23 cellular contexts compared by ENCODE assay signal in the genomic region with DNA sequence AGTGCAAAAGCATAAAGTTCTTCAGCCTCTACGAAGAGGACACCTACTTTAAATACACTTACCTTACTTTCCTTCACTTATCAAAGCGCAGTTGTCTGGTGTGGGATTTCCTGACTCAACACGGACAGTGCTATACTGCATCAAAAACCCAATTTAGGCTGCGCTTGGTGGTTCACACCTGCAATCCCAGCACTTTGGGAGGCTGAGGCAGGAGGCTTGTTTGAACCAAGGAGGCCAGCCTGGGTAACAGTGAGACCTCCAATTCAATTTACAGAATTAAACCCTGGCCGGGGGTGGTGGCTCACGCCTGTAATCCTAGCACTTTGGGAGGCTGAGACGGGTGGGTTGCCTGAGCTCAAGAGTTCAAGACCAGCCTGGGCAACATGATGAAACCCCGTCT. TPM values are rescaled to one million over a fixed set of nuclear protein-coding genes. Genes with fewer than 3 reads are reported as not detected.
A peak's percentile ranks its signal among the peaks of the same experiment; 100 is the strongest.
DNase-seq lines count a peak whose midpoint lies in the region; ATAC-seq, FAIRE-seq and TF ChIP-seq lines count a peak whose summit lies in the region.
"Had no signal": no experiment of that assay in that cellular context is flagged by ENCODE, and none has a peak within 500 bp of the region (broad histone marks: within the 10 kb centered on the region; RNA-seq: fewer than 3 reads in every experiment).

No MANE protein-coding gene starts in this region.

- H2AFZ ChIP-seq in HepG2 (ENCODE audit: low read length) = no peak overlapping the region

- POLR2A ChIA-PET in HepG2 (lab: Yijun Ruan, JAX) = interaction anchor here (1.2 kb wide), 1 partner anchor 14 kb away, joined by 3 read pairs; no protein-coding TSS in a partner anchor

- DNase-seq in HepG2 (ENCODE audit: low spot score) = no peak
- no peak for DNase-seq in right lobe of liver
- peak in 1 of 7 donors; percentile 50 for DNase-seq in adrenal gland
- DNase-seq in upper lobe of right lung = peak; percentile 23
- no peak for DNase-seq in T-helper 2 cell treated with Interferon-gamma antibody and Interleukin-4, amounts not matched to agents 5 μg/mL and 100 μg/mL, for 36 hours (ENCODE audit: low spot score)
- DNase-seq: activated CD4-positive, alpha-beta T cell treated with anti-CD3 and anti-CD28 coated beads for 48 hours; activated CD8-positive, alpha-beta memory T cell treated with anti-CD3 and anti-CD28 coated beads for 24 hours; activated naive CD4-positive, alpha-beta T cell; anterior cingulate cortex; dorsolateral prefrontal cortex; EL; foreskin melanocyte; heart left ventricle; NCI-H146; stimulated activated CD4-positive, alpha-beta T cell treated with anti-CD3 and anti-CD28 coated beads, Interleukin-12 subunit alpha, Interleukin-12 subunit beta, amount 100 ng/mL, for 4 hours; stimulated activated CD4-positive, alpha-beta T cell treated with anti-CD3 and anti-CD28 coated beads, Interleukin-4, amount 100 ng/mL, for 1 hour had no signal

- no peak overlapping the region for H3K9ac ChIP-seq in HepG2 (ENCODE audit: insufficient read depth, low read depth, low read length)

- in situ Hi-C loops in HepG2 (cut with HindIII; ENCODE audit: extremely low pct_ligation_motif_present, low pct_unique_long_range_greater_than_20kb) = no loop called here

- CTCF ChIA-PET in HepG2 (lab: Yijun Ruan, JAX; ENCODE audit: low intra/inter-chr PET ratio, low total read pairs) = no interaction called here

- TF ChIP-seq POLR2A in HepG2 (IDR thresholded peaks at IDR 0.05; ENCODE audit: insufficient read depth in 1 of 2, low read depth in 2 of 2, low read length in 2 of 2) (no peak), right lobe of liver (IDR thresholded peaks at IDR 0.05) (no peak), adrenal gland (IDR thresholded peaks at IDR 0.05) (no peak)

- BruUV-seq in HepG2 (replicated peaks; lab: Mats Ljungman, UMichigan) = no TSS peak

- H3K4me1 ChIP-seq in HepG2 (ENCODE audit: insufficient read depth, low read length) (peaks cover 43% of the 10 kb centered on the region), right lobe of liver (peaks cover 0 to 12% (median 5%) of the 10 kb centered on the region in 4 donors), adrenal gland (replicated peaks in 1 of 2) (peaks cover 18 to 51% of the 10 kb centered on the region in 2 donors), upper lobe of right lung (peaks cover 23% of the 10 kb centered on the region)

- intact Hi-C loops in HepG2 (cut with micrococcal nuclease; ENCODE audit: unreplicated experiment) = no loop called here
- intact Hi-C loops in right lobe of liver (cut with DNase I) = no loop called here
- intact Hi-C loops in adrenal gland (cut with DNase I) = no loop called here
- intact Hi-C loops in upper lobe of right lung (cut with DNase I) = no loop called here

- H3K4me2 ChIP-seq in HepG2 (ENCODE audit: low read depth, low read length) = peak overlapping the region; percentile 31; the same call in 1 of the 2 replicates

- H3K27ac Mint-ChIP-seq in T-helper 2 cell treated with Interferon-gamma antibody and Interleukin-4, amounts not matched to agents 5 μg/mL and 100 μg/mL, for 36 hours = no peak overlapping the region
- H3K27ac Mint-ChIP-seq: progenitor cell of endocrine pancreas had no signal

- H3K27ac ChIP-seq in HepG2 (ENCODE audit: extremely low read length, insufficient read depth, low read length) (no peak overlapping the region), right lobe of liver (no peak overlapping the region), adrenal gland (peak overlapping the region in 3 of 5 donors; percentile 17 to 54 (median 27)), upper lobe of right lung (no peak overlapping the region)
- H3K27ac ChIP-seq: breast epithelium, dorsolateral prefrontal cortex, tibial nerve had no signal

- H3K9me3 ChIP-seq in HepG2 (ENCODE audit: low read length) = no peaks in the 10 kb centered on the region
- H3K9me3 ChIP-seq in right lobe of liver = no peaks in the 10 kb centered on the region
- H3K9me3 ChIP-seq in adrenal gland (replicated peaks in 1 of 3) = no peaks in the 10 kb centered on the region
- H3K9me3 ChIP-seq in upper lobe of right lung = no peaks in the 10 kb centered on the region
- H3K9me3 ChIP-seq: breast epithelium, heart left ventricle, tibial nerve had no signal

- FAIRE-seq in HepG2 (lab: Jason Lieb, UNC) = no peak
- FAIRE-seq: keratinocyte had no signal

- H3K36me3 Mint-ChIP-seq in T-helper 2 cell treated with Interferon-gamma antibody and Interleukin-4, amounts not matched to agents 5 μg/mL and 100 μg/mL, for 36 hours (ENCODE audit: low read depth) = peaks cover 68% of the 10 kb centered on the region

- H3K36me3 ChIP-seq in HepG2 (replicated peaks in 1 of 2; ENCODE audit: control insufficient read depth in 1 of 2, insufficient read depth in 2 of 2, low read length in 2 of 2) (peaks cover 34 to 67% of the 10 kb centered on the region in 2 experiments), right lobe of liver (peaks cover 14 to 78% (median 46%) of the 10 kb centered on the region in 4 donors), adrenal gland (replicated peaks in 1 of 2) (peaks cover 0 to 76% of the 10 kb centered on the region in 2 donors), upper lobe of right lung (peaks cover 81% of the 10 kb centered on the region)

- no peak for TF ChIP-seq RAD21 in HepG2 (CRISPR knock-in tag; IDR thresholded peaks at IDR 0.05)

- H4K20me1 ChIP-seq in HepG2 (ENCODE audit: insufficient read depth, low read length) = peaks cover 4% of the 10 kb centered on the region

- TF ChIP-seq CTCF in HepG2 (CRISPR knock-in tag; IDR thresholded peaks at IDR 0.05) (no peak), right lobe of liver (IDR thresholded peaks at IDR 0.05) (no peak), adrenal gland (IDR thresholded peaks at IDR 0.05) (no peak), upper lobe of right lung (IDR thresholded peaks at IDR 0.05) (no peak)

- no peak overlapping the region for H3K4me3 Mint-ChIP-seq in T-helper 2 cell treated with Interferon-gamma antibody and Interleukin-4, amounts not matched to agents 5 μg/mL and 100 μg/mL, for 36 hours

- TF ChIP-seq EP300 in HepG2 (IDR thresholded peaks at IDR 0.05; ENCODE audit: low read depth in 2 of 2, low read length in 2 of 2) = no peak
- no peak for TF ChIP-seq EP300 in HepG2 (CRISPR knock-in tag; IDR thresholded peaks at IDR 0.05; ENCODE audit: borderline replicate concordance)

- 97% methylated on average over 8 of the region's 8 CpGs for WGBS in HepG2 (ENCODE audit: low lambda C conversion rate)
- whole genome bisulfite sequencing in right lobe of liver (ENCODE audit: insufficient coverage, low coverage, low lambda C conversion rate, missing lambda C conversion rate) = 88% methylated on average over 7 of the region's 8 CpGs
- 87 to 90% (median 89%) methylated on average over 8 of the region's 8 CpGs for WGBS in adrenal gland, 4 donors

- peaks cover 18% of the 10 kb centered on the region for H3K4me1 Mint-ChIP-seq in T-helper 2 cell treated with Interferon-gamma antibody and Interleukin-4, amounts not matched to agents 5 μg/mL and 100 μg/mL, for 36 hours (ENCODE audit: low read depth)

- H3K27me3 ChIP-seq in HepG2 (ENCODE audit: control insufficient read depth in 1 of 2, insufficient read depth in 2 of 2, low read length in 2 of 2) = no peaks in the 10 kb centered on the region
- no peaks in the 10 kb centered on the region for H3K27me3 ChIP-seq in right lobe of liver
- no peaks in the 10 kb centered on the region for H3K27me3 ChIP-seq in adrenal gland
- no peaks in the 10 kb centered on the region for H3K27me3 ChIP-seq in upper lobe of right lung
- H3K27me3 ChIP-seq: breast epithelium, dorsolateral prefrontal cortex, heart left ventricle, tibial nerve had no signal

- ATAC-seq in HepG2 (no peak), right lobe of liver (no peak), upper lobe of right lung (no peak), HG02798 (IDR thresholded peaks at IDR 0.05; ENCODE audit: poor library complexity, unreplicated experiment) (no peak)
- ATAC-seq: heart left ventricle, sciatic nerve had no signal

- no peaks in the 10 kb centered on the region for H3K9me3 Mint-ChIP-seq in T-helper 2 cell treated with Interferon-gamma antibody and Interleukin-4, amounts not matched to agents 5 μg/mL and 100 μg/mL, for 36 hours
- H3K9me3 Mint-ChIP-seq: IgD-negative memory B cell had no signal

- no peaks in the 10 kb centered on the region for H3K27me3 Mint-ChIP-seq in T-helper 2 cell treated with Interferon-gamma antibody and Interleukin-4, amounts not matched to agents 5 μg/mL and 100 μg/mL, for 36 hours (ENCODE audit: low read depth)
- H3K27me3 Mint-ChIP-seq: IgD-negative memory B cell, progenitor cell of endocrine pancreas had no signal

- H3K4me3 ChIP-seq in HepG2 (replicated peaks in 1 of 3; ENCODE audit: insufficient read depth in 1 of 3, low read depth in 2 of 3, low read length in 3 of 3) (no peak overlapping the region), right lobe of liver (no peak overlapping the region), adrenal gland (no peak overlapping the region), upper lobe of right lung (no peak overlapping the region)
- H3K4me3 ChIP-seq: breast epithelium, dorsolateral prefrontal cortex, heart left ventricle, tibial nerve had no signal

- H3K79me2 ChIP-seq in HepG2 (ENCODE audit: insufficient read depth, low read length) = peaks cover 36% of the 10 kb centered on the region

RNA-seq across cellular contexts. Expression of a gene that starts 4.1 kb away (rescaled TPM):
- total RNA-seq in HepG2 (2016; rRNA removed; fragmentation: Illumina TruSeq; extraction: Trizol) (41.0 and 49.1 TPM in 2 replicates), right lobe of liver (10 to 100 TPM in 5 of 6 experiments, 1 to 10 TPM in 1; 10.0 to 15.8 (median 11.1) TPM), adrenal gland (100 to 1,000 TPM in 1 of 8 donors, 10 to 100 TPM in 7; 23.5 to 105 (median 36.3) TPM), upper lobe of right lung (29.6 TPM)
- 9.7 and 10.0 TPM in 2 replicates for total RNA-seq in HepG2 (2016; cell fraction: cytosol; rRNA removed; fragmentation: Illumina TruSeq; extraction: Trizol; ENCODE audit: low read depth)
- total RNA-seq in HepG2 (2016; cell fraction: insoluble cytoplasmic fraction; rRNA removed; fragmentation: Illumina TruSeq; extraction: Trizol) = 41.7 and 48.0 TPM in 2 replicates
- total RNA-seq in HepG2 (2016; cell fraction: membrane; rRNA removed; fragmentation: Illumina TruSeq; extraction: Trizol) = 15.3 and 17.9 TPM in 2 replicates
- 24.8 and 26.0 TPM in 2 replicates for total RNA-seq in HepG2 (2016; cell fraction: nucleus; rRNA removed; fragmentation: Illumina TruSeq; extraction: Trizol)
- polyA plus RNA-seq in HepG2 (2011; rRNA removed) (33.6 and 36.0 TPM in 2 replicates), adrenal gland (10 to 100 TPM; 53.7 to 66.9 (median 58.8) TPM)
- polyA plus RNA-seq in HepG2 (2011; cell fraction: cytosol; rRNA removed) = 25.2 and 31.5 TPM in 2 replicates
- polyA plus RNA-seq in HepG2 (2011; cell fraction: nucleus; rRNA removed) = 43.8 and 48.7 TPM in 2 replicates
- 37.4 and 57.9 TPM in 2 replicates for polyA plus RNA-seq in HepG2 (2012)
- 7.4 and 7.7 TPM in 2 replicates for polyA plus RNA-seq in HepG2 (2016; cell fraction: cytosol; fragmentation: Illumina TruSeq; extraction: Trizol; ENCODE audit: low read depth)
- polyA plus RNA-seq in HepG2 (2016; cell fraction: insoluble cytoplasmic fraction; fragmentation: Illumina TruSeq; extraction: Trizol; ENCODE audit: low read depth) = 47.9 and 48.6 TPM in 2 replicates
- polyA plus RNA-seq in HepG2 (2016; cell fraction: membrane; fragmentation: Illumina TruSeq; extraction: Trizol; ENCODE audit: low read depth) = 11.8 and 11.9 TPM in 2 replicates
- polyA plus RNA-seq in HepG2 (2016; cell fraction: nucleus; fragmentation: Illumina TruSeq; extraction: Trizol; ENCODE audit: insufficient read depth, low read depth) = 37.6 and 45.3 TPM in 2 replicates
- polyA minus RNA-seq in HepG2 (2011; rRNA and poly(A)+ RNA removed; ENCODE audit: low replicate concordance) = 14.9 and 21.3 TPM in 2 replicates
- 13.4 and 16.7 TPM in 2 replicates for polyA minus RNA-seq in HepG2 (2011; cell fraction: cytosol; rRNA and poly(A)+ RNA removed)
- polyA minus RNA-seq in HepG2 (2011; cell fraction: nucleus; rRNA and poly(A)+ RNA removed) = 10.3 and 15.4 TPM in 2 replicates

RNA-seq across cellular contexts. Expression of a gene that starts 4.4 kb away (rescaled TPM):
- total RNA-seq in HepG2 (2016; rRNA removed; fragmentation: Illumina TruSeq; extraction: Trizol) (39.7 and 39.9 TPM in 2 replicates), right lobe of liver (10 to 100 TPM; 16.0 to 25.0 (median 18.7) TPM), adrenal gland (10 to 100 TPM; 24.6 to 91.5 (median 37.7) TPM), upper lobe of right lung (31.6 TPM)
- total RNA-seq in HepG2 (2016; cell fraction: cytosol; rRNA removed; fragmentation: Illumina TruSeq; extraction: Trizol; ENCODE audit: low read depth) = 13.8 and 15.1 TPM in 2 replicates
- 40.1 and 40.8 TPM in 2 replicates for total RNA-seq in HepG2 (2016; cell fraction: insoluble cytoplasmic fraction; rRNA removed; fragmentation: Illumina TruSeq; extraction: Trizol)
- 23.4 and 26.9 TPM in 2 replicates for total RNA-seq in HepG2 (2016; cell fraction: membrane; rRNA removed; fragmentation: Illumina TruSeq; extraction: Trizol)
- 28.8 and 32.4 TPM in 2 replicates for total RNA-seq in HepG2 (2016; cell fraction: nucleus; rRNA removed; fragmentation: Illumina TruSeq; extraction: Trizol)
- polyA plus RNA-seq in HepG2 (2011; rRNA removed) (85.4 and 104 TPM in 2 replicates), adrenal gland (10 to 100 TPM; 48.0 to 84.9 (median 54.5) TPM)
- 54.2 and 65.9 TPM in 2 replicates for polyA plus RNA-seq in HepG2 (2011; cell fraction: cytosol; rRNA removed)
- polyA plus RNA-seq in HepG2 (2011; cell fraction: nucleus; rRNA removed) = 68.9 and 70.3 TPM in 2 replicates
- polyA plus RNA-seq in HepG2 (2012) = 49.3 and 49.6 TPM in 2 replicates
- 16.6 and 18.6 TPM in 2 replicates for polyA plus RNA-seq in HepG2 (2016; cell fraction: cytosol; fragmentation: Illumina TruSeq; extraction: Trizol; ENCODE audit: low read depth)
- polyA plus RNA-seq in HepG2 (2016; cell fraction: insoluble cytoplasmic fraction; fragmentation: Illumina TruSeq; extraction: Trizol; ENCODE audit: low read depth) = 45.5 and 51.2 TPM in 2 replicates
- 22.2 and 23.6 TPM in 2 replicates for polyA plus RNA-seq in HepG2 (2016; cell fraction: membrane; fragmentation: Illumina TruSeq; extraction: Trizol; ENCODE audit: low read depth)
- polyA plus RNA-seq in HepG2 (2016; cell fraction: nucleus; fragmentation: Illumina TruSeq; extraction: Trizol; ENCODE audit: insufficient read depth, low read depth) = 60.8 and 67.8 TPM in 2 replicates
- polyA minus RNA-seq in HepG2 (2011; rRNA and poly(A)+ RNA removed; ENCODE audit: low replicate concordance) = 23.4 and 37.2 TPM in 2 replicates
- polyA minus RNA-seq in HepG2 (2011; cell fraction: cytosol; rRNA and poly(A)+ RNA removed) = 17.2 and 17.6 TPM in 2 replicates
- polyA minus RNA-seq in HepG2 (2011; cell fraction: nucleus; rRNA and poly(A)+ RNA removed) = 17.6 and 22.6 TPM in 2 replicates

RNA-seq across cellular contexts. Expression of a gene that starts 11.5 kb away (rescaled TPM):
- 28.0 and 44.8 TPM in 2 replicates for total RNA-seq in HepG2 (2016; rRNA removed; fragmentation: Illumina TruSeq; extraction: Trizol)
- 22.8 and 24.5 TPM in 2 replicates for total RNA-seq in HepG2 (2016; cell fraction: cytosol; rRNA removed; fragmentation: Illumina TruSeq; extraction: Trizol; ENCODE audit: low read depth)
- total RNA-seq in HepG2 (2016; cell fraction: insoluble cytoplasmic fraction; rRNA removed; fragmentation: Illumina TruSeq; extraction: Trizol) = 30.0 and 44.9 TPM in 2 replicates
- total RNA-seq in HepG2 (2016; cell fraction: membrane; rRNA removed; fragmentation: Illumina TruSeq; extraction: Trizol) = 51.0 and 58.7 TPM in 2 replicates
- 30.0 and 37.9 TPM in 2 replicates for total RNA-seq in HepG2 (2016; cell fraction: nucleus; rRNA removed; fragmentation: Illumina TruSeq; extraction: Trizol)
- 112 and 139 TPM in 2 replicates for polyA plus RNA-seq in HepG2 (2011; rRNA removed)
- polyA plus RNA-seq in HepG2 (2011; cell fraction: cytosol; rRNA removed) = 75.0 and 131 TPM in 2 replicates
- polyA plus RNA-seq in HepG2 (2011; cell fraction: nucleus; rRNA removed) = 36.3 and 45.0 TPM in 2 replicates
- 131 and 138 TPM in 2 replicates for polyA plus RNA-seq in HepG2 (2012)
- polyA plus RNA-seq in HepG2 (2016; cell fraction: cytosol; fragmentation: Illumina TruSeq; extraction: Trizol; ENCODE audit: low read depth) = 36.6 and 41.1 TPM in 2 replicates
- polyA plus RNA-seq in HepG2 (2016; cell fraction: insoluble cytoplasmic fraction; fragmentation: Illumina TruSeq; extraction: Trizol; ENCODE audit: low read depth) = 37.7 and 42.0 TPM in 2 replicates
- 56.2 and 59.4 TPM in 2 replicates for polyA plus RNA-seq in HepG2 (2016; cell fraction: membrane; fragmentation: Illumina TruSeq; extraction: Trizol; ENCODE audit: low read depth)
- polyA plus RNA-seq in HepG2 (2016; cell fraction: nucleus; fragmentation: Illumina TruSeq; extraction: Trizol; ENCODE audit: insufficient read depth, low read depth) = 59.5 and 60.5 TPM in 2 replicates
- polyA minus RNA-seq in HepG2 (2011; rRNA and poly(A)+ RNA removed; ENCODE audit: low replicate concordance) = 21.9 and 76.0 TPM in 2 replicates
- polyA minus RNA-seq in HepG2 (2011; cell fraction: cytosol; rRNA and poly(A)+ RNA removed) = 38.4 and 70.8 TPM in 2 replicates
- 18.8 and 29.5 TPM in 2 replicates for polyA minus RNA-seq in HepG2 (2011; cell fraction: nucleus; rRNA and poly(A)+ RNA removed)
- total RNA-seq in right lobe of liver = 10 to 100 TPM in 5 of 6 experiments, 1 to 10 TPM in 1; 7.7 to 25.4 (median 15.3) TPM
- 100 to 1,000 TPM; 200 to 541 (median 356) TPM for total RNA-seq in adrenal gland
- 100 to 1,000 TPM in 2 of 3 donors, 10 to 100 TPM in 1; 81.5 to 573 (median 167) TPM for polyA plus RNA-seq in adrenal gland
- total RNA-seq in upper lobe of right lung = 159 TPM

RNA-seq across cellular contexts. Expression of a gene that starts 14.9 kb away (rescaled TPM):
- total RNA-seq in HepG2 (2016; rRNA removed; fragmentation: Illumina TruSeq; extraction: Trizol) (249 and 319 TPM in 2 replicates), right lobe of liver (100 to 1,000 TPM in 1 of 6 experiments, 10 to 100 TPM in 5; 62.4 to 106 (median 86.0) TPM), adrenal gland (100 to 1,000 TPM; 115 to 242 (median 212) TPM), upper lobe of right lung (145 TPM)
- total RNA-seq in HepG2 (2016; cell fraction: cytosol; rRNA removed; fragmentation: Illumina TruSeq; extraction: Trizol; ENCODE audit: low read depth) = 103 and 114 TPM in 2 replicates
- total RNA-seq in HepG2 (2016; cell fraction: insoluble cytoplasmic fraction; rRNA removed; fragmentation: Illumina TruSeq; extraction: Trizol) = 260 and 312 TPM in 2 replicates
- total RNA-seq in HepG2 (2016; cell fraction: membrane; rRNA removed; fragmentation: Illumina TruSeq; extraction: Trizol) = 135 and 140 TPM in 2 replicates
- total RNA-seq in HepG2 (2016; cell fraction: nucleus; rRNA removed; fragmentation: Illumina TruSeq; extraction: Trizol) = 349 and 418 TPM in 2 replicates
- polyA plus RNA-seq in HepG2 (2011; rRNA removed) (306 and 308 TPM in 2 replicates), adrenal gland (100 to 1,000 TPM; 103 to 269 (median 151) TPM)
- polyA plus RNA-seq in HepG2 (2011; cell fraction: cytosol; rRNA removed) = 103 and 169 TPM in 2 replicates
- polyA plus RNA-seq in HepG2 (2011; cell fraction: nucleus; rRNA removed) = 1,720 and 2,373 TPM in 2 replicates
- polyA plus RNA-seq in HepG2 (2012) = 214 and 282 TPM in 2 replicates
- polyA plus RNA-seq in HepG2 (2016; cell fraction: cytosol; fragmentation: Illumina TruSeq; extraction: Trizol; ENCODE audit: low read depth) = 77.5 and 85.0 TPM in 2 replicates
- 376 and 395 TPM in 2 replicates for polyA plus RNA-seq in HepG2 (2016; cell fraction: insoluble cytoplasmic fraction; fragmentation: Illumina TruSeq; extraction: Trizol; ENCODE audit: low read depth)
- polyA plus RNA-seq in HepG2 (2016; cell fraction: membrane; fragmentation: Illumina TruSeq; extraction: Trizol; ENCODE audit: low read depth) = 116 and 123 TPM in 2 replicates
- 776 and 819 TPM in 2 replicates for polyA plus RNA-seq in HepG2 (2016; cell fraction: nucleus; fragmentation: Illumina TruSeq; extraction: Trizol; ENCODE audit: insufficient read depth, low read depth)
- 243 and 377 TPM in 2 replicates for polyA minus RNA-seq in HepG2 (2011; rRNA and poly(A)+ RNA removed; ENCODE audit: low replicate concordance)
- polyA minus RNA-seq in HepG2 (2011; cell fraction: cytosol; rRNA and poly(A)+ RNA removed) = 59.7 and 82.4 TPM in 2 replicates
- polyA minus RNA-seq in HepG2 (2011; cell fraction: nucleus; rRNA and poly(A)+ RNA removed) = 526 and 551 TPM in 2 replicates

RNA-seq across cellular contexts. Expression of a gene that starts 15.6 kb away (rescaled TPM):
- total RNA-seq in HepG2 (2016; rRNA removed; fragmentation: Illumina TruSeq; extraction: Trizol) = 19.4 and 36.3 TPM in 2 replicates
- 19.7 and 21.0 TPM in 2 replicates for total RNA-seq in HepG2 (2016; cell fraction: cytosol; rRNA removed; fragmentation: Illumina TruSeq; extraction: Trizol; ENCODE audit: low read depth)
- 17.3 and 35.0 TPM in 2 replicates for total RNA-seq in HepG2 (2016; cell fraction: insoluble cytoplasmic fraction; rRNA removed; fragmentation: Illumina TruSeq; extraction: Trizol)
- total RNA-seq in HepG2 (2016; cell fraction: membrane; rRNA removed; fragmentation: Illumina TruSeq; extraction: Trizol) = 17.5 and 20.2 TPM in 2 replicates
- 39.1 and 44.6 TPM in 2 replicates for total RNA-seq in HepG2 (2016; cell fraction: nucleus; rRNA removed; fragmentation: Illumina TruSeq; extraction: Trizol)
- polyA plus RNA-seq in HepG2 (2011; rRNA removed) = 25.2 and 26.1 TPM in 2 replicates
- polyA plus RNA-seq in HepG2 (2011; cell fraction: cytosol; rRNA removed) = 11.6 and 16.0 TPM in 2 replicates
- 59.2 and 64.8 TPM in 2 replicates for polyA plus RNA-seq in HepG2 (2011; cell fraction: nucleus; rRNA removed)
- 20.4 and 24.1 TPM in 2 replicates for polyA plus RNA-seq in HepG2 (2012)
- 5.8 and 6.2 TPM in 2 replicates for polyA plus RNA-seq in HepG2 (2016; cell fraction: cytosol; fragmentation: Illumina TruSeq; extraction: Trizol; ENCODE audit: low read depth)
- 13.0 and 15.6 TPM in 2 replicates for polyA plus RNA-seq in HepG2 (2016; cell fraction: insoluble cytoplasmic fraction; fragmentation: Illumina TruSeq; extraction: Trizol; ENCODE audit: low read depth)
- polyA plus RNA-seq in HepG2 (2016; cell fraction: membrane; fragmentation: Illumina TruSeq; extraction: Trizol; ENCODE audit: low read depth) = 9.2 and 11.8 TPM in 2 replicates
- 60.1 and 68.2 TPM in 2 replicates for polyA plus RNA-seq in HepG2 (2016; cell fraction: nucleus; fragmentation: Illumina TruSeq; extraction: Trizol; ENCODE audit: insufficient read depth, low read depth)
- 33.4 and 39.8 TPM in 2 replicates for polyA minus RNA-seq in HepG2 (2011; rRNA and poly(A)+ RNA removed; ENCODE audit: low replicate concordance)
- 12.8 and 16.1 TPM in 2 replicates for polyA minus RNA-seq in HepG2 (2011; cell fraction: cytosol; rRNA and poly(A)+ RNA removed)
- 36.3 and 51.1 TPM in 2 replicates for polyA minus RNA-seq in HepG2 (2011; cell fraction: nucleus; rRNA and poly(A)+ RNA removed)
- 10 to 100 TPM in 5 of 6 experiments, 1 to 10 TPM in 1; 8.5 to 16.3 (median 15.3) TPM for total RNA-seq in right lobe of liver
- total RNA-seq in adrenal gland = 10 to 100 TPM; 24.2 to 50.0 (median 31.8) TPM
- polyA plus RNA-seq in adrenal gland = 10 to 100 TPM in 2 of 3 donors, 1 to 10 TPM in 1; 9.4 to 20.4 (median 11.8) TPM
- 32.3 TPM for total RNA-seq in upper lobe of right lung

Comparison
In these comparisons a context has a peak if more than half of its experiments do, and no peak if none do; other contexts are left out.
1. H3K27ac ChIP-seq: peak in adrenal gland (3 of 5); none in HepG2 (single experiment), right lobe of liver (0 of 3) and upper lobe of right lung (single experiment).